ENCODE assay signal across 1 cellular context in the genomic region with DNA sequence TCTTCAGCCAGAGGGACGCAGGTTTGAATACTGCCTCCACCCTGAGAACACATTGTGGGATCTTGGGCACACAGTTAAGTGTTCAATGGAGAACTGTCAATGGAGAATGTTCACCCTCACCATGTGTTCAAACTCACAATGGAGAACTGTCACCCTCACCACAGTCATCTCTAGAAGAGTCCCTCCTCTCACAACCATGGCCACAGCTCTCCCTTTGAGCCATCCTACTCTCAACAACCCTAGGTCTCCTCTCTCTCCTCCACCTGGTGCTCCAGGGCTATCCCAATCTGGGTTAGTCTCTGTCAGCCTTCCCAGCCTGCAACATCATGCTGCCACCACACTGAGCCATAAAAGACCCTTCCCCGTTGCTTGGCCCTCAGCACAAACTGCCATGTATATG.
TF ChIP-seq lines count a peak whose summit lies in the region.

No MANE protein-coding gene starts in this region.

TF ChIP-seq in GM12878, 131 proteins besides CTCF, POLR2A, EP300 and RAD21 (continued from another document):
- TF ChIP-seq POLR2AphosphoS5 (IDR thresholded peaks at IDR 0.05; ENCODE audit: low read length) (no peak), FOXM1 (IDR thresholded peaks at IDR 0.05; ENCODE audit: low read depth, low read length) (no peak), RUNX3 (IDR thresholded peaks at IDR 0.05; ENCODE audit: low read length) (peak; percentile 60), RELA (IDR thresholded peaks at IDR 0.05; ENCODE audit: borderline replicate concordance, partially characterized antibody) (no peak), HCFC1 (IDR thresholded peaks at IDR 0.05; ENCODE audit: low read length) (no peak), SMARCA5 (IDR thresholded peaks at IDR 0.05) (0 out of 2 replicates have a peak, but pooled peaks have one; percentile 15), RBBP5 (conservative IDR thresholded peaks at IDR 0.05) (no peak), JUNB (IDR thresholded peaks at IDR 0.05) (peak; percentile 56), SMAD5 (IDR thresholded peaks at IDR 0.05; ENCODE audit: low read depth) (no peak), SMC3 (IDR thresholded peaks at IDR 0.05; ENCODE audit: borderline replicate concordance, low read length) (no peak), BCL11A (IDR thresholded peaks at IDR 0.05; ENCODE audit: low read depth, low read length) (0 out of 2 replicates have a peak, but pooled peaks have one; percentile 18), IRF4 (IDR thresholded peaks at IDR 0.05; ENCODE audit: low read depth, low read length) (peak; percentile 66), ZNF622 (IDR thresholded peaks at IDR 0.05) (no peak), YY1 (IDR thresholded peaks at IDR 0.05; ENCODE audit: low read depth, low read length) (peak; percentile 33; the same call in 1 of the 2 replicates), PAX8 (IDR thresholded peaks at IDR 0.05) (no peak), SRF (IDR thresholded peaks at IDR 0.05; ENCODE audit: low read depth in 2 of 2, low read length in 2 of 2) (no peak), MEF2B (IDR thresholded peaks at IDR 0.05; ENCODE audit: partially characterized antibody, poor library complexity, severe bottlenecking) (no peak), CBX5 (IDR thresholded peaks at IDR 0.05; ENCODE audit: low read depth) (no peak), EZH2 (IDR thresholded peaks at IDR 0.05; ENCODE audit: borderline replicate concordance, control insufficient read depth, low read depth, low read length) (no peak), GATAD2B (conservative IDR thresholded peaks at IDR 0.05; ENCODE audit: low read depth) (no peak), FOS (IDR thresholded peaks at IDR 0.05; ENCODE audit: borderline replicate concordance, extremely low read depth, insufficient read length) (no peak), ZNF217 (IDR thresholded peaks at IDR 0.05) (no peak), CREM (IDR thresholded peaks at IDR 0.05; ENCODE audit: low read depth) (no peak), BACH1 (IDR thresholded peaks at IDR 0.05; ENCODE audit: borderline replicate concordance) (no peak), EED (IDR thresholded peaks at IDR 0.05; ENCODE audit: low read depth) (no peak; the same call in 1 of the 2 replicates), KAT2A (conservative IDR thresholded peaks at IDR 0.05; ENCODE audit: control insufficient read depth, low read depth, low read length) (no peak), MYC (IDR thresholded peaks at IDR 0.05; ENCODE audit: insufficient read depth, insufficient read length, insufficient replicate concordance, low read length, severe bottlenecking) (no peak), MYB (IDR thresholded peaks at IDR 0.05; ENCODE audit: borderline replicate concordance, low read depth, low read length) (no peak), PML (IDR thresholded peaks at IDR 0.05; ENCODE audit: low read length) (no peak), SPI1 (IDR thresholded peaks at IDR 0.05; ENCODE audit: borderline replicate concordance, insufficient read depth, low read depth, low read length) (no peak), SIX5 (IDR thresholded peaks at IDR 0.05; ENCODE audit: low read depth, low read length, severe bottlenecking) (no peak), IKZF2 (IDR thresholded peaks at IDR 0.05) (no peak), TCF12 (IDR thresholded peaks at IDR 0.05; ENCODE audit: low read depth, low read length) (peak; percentile 66; the same call in 1 of the 2 replicates), ATF7 (IDR thresholded peaks at IDR 0.05; ENCODE audit: low read depth) (no peak), ZNF24 (IDR thresholded peaks at IDR 0.05) (no peak), SMAD1 (IDR thresholded peaks at IDR 0.05; ENCODE audit: low read depth, partially characterized antibody) (no peak), HDGF (IDR thresholded peaks at IDR 0.05) (no peak), POU2F2 (IDR thresholded peaks at IDR 0.05; ENCODE audit: borderline replicate concordance, low read depth, low read length) (0 out of 3 replicates have a peak, but pooled peaks have one; percentile 7), STAT1 (conservative IDR thresholded peaks at IDR 0.05) (no peak)
- TF ChIP-seq, protein P1, sequence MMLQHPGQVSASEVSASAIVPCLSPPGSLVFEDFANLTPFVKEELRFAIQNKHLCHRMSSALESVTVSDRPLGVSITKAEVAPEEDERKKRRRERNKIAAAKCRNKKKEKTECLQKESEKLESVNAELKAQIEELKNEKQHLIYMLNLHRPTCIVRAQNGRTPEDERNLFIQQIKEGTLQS (IDR thresholded peaks at IDR 0.05; ENCODE audit: borderline replicate concordance, extremely low read depth, low read depth, low read length) = no peak
